2 cellular contexts compared by ENCODE assay signal in genomic region chr1:56908619-56909340, GRCh38.
A peak's percentile ranks its signal among the peaks of the same experiment; 100 is the strongest.
TF ChIP-seq lines count a peak whose summit lies in the region.

No MANE protein-coding gene starts in this region.

TF ChIP-seq in HepG2, 621 proteins besides CTCF, POLR2A, EP300 and RAD21 (continues in another document):
- peak; percentile 79 for TF ChIP-seq HNF4G (IDR thresholded peaks at IDR 0.05; ENCODE audit: borderline replicate concordance, low read depth, low read length)
- TF ChIP-seq HNF4G (CRISPR knock-in tag; IDR thresholded peaks at IDR 0.05; ENCODE audit: borderline replicate concordance, low read depth) = no peak
- TF ChIP-seq SAP130 (CRISPR knock-in tag; IDR thresholded peaks at IDR 0.05; ENCODE audit: low read depth) = peak; percentile 22; the same call in 1 of the 2 replicates
- TF ChIP-seq SRSF4 (IDR thresholded peaks at IDR 0.05; ENCODE audit: low read depth, low read length, poor library complexity, severe bottlenecking) = no peak
- TF ChIP-seq CHD4 (IDR thresholded peaks at IDR 0.05; ENCODE audit: borderline replicate concordance, low read length) = peak; percentile 22; the same call in 1 of the 2 replicates
- peak; percentile 63 for TF ChIP-seq TBL1XR1 (IDR thresholded peaks at IDR 0.05; ENCODE audit: borderline replicate concordance, low read length, partially characterized antibody)
- TF ChIP-seq BRD4 (CRISPR knock-in tag; IDR thresholded peaks at IDR 0.05) = no peak
- peak; percentile 53; the same call in 1 of the 2 replicates for TF ChIP-seq NR2F6 (IDR thresholded peaks at IDR 0.05)
- no peak for TF ChIP-seq NR2F6 (CRISPR knock-in tag; IDR thresholded peaks at IDR 0.05)
- 0 out of 2 replicates have a peak, but pooled peaks have one; percentile 36 for TF ChIP-seq ZNF878 (CRISPR knock-in tag; IDR thresholded peaks at IDR 0.05)
- TF ChIP-seq ZKSCAN5 (CRISPR knock-in tag; IDR thresholded peaks at IDR 0.05) = no peak
- peak; percentile 34; the same call in 1 of the 2 replicates for TF ChIP-seq TBX2 (CRISPR knock-in tag; IDR thresholded peaks at IDR 0.05; ENCODE audit: borderline replicate concordance)
- TF ChIP-seq PAXIP1 (CRISPR knock-in tag; conservative IDR thresholded peaks at IDR 0.05) = peak; percentile 60
- no peak for TF ChIP-seq ZNF841 (CRISPR knock-in tag; IDR thresholded peaks at IDR 0.05; ENCODE audit: borderline replicate concordance)
- TF ChIP-seq TFAP4 (IDR thresholded peaks at IDR 0.05; ENCODE audit: borderline replicate concordance, low read depth) = no peak
- 0 out of 2 replicates have a peak, but pooled peaks have one; percentile 31 for TF ChIP-seq NR2F2 (IDR thresholded peaks at IDR 0.05; ENCODE audit: borderline replicate concordance, low read depth)
- peak; percentile 32; the same call in 1 of the 2 replicates for TF ChIP-seq HOMEZ (CRISPR knock-in tag; IDR thresholded peaks at IDR 0.05; ENCODE audit: low read depth)
- TF ChIP-seq KMT2A (CRISPR knock-in tag; IDR thresholded peaks at IDR 0.05) = no peak
- TF ChIP-seq KLF11 (CRISPR knock-in tag; IDR thresholded peaks at IDR 0.05) = no peak
- no peak for TF ChIP-seq SP2 (CRISPR knock-in tag; IDR thresholded peaks at IDR 0.05)
- peak; percentile 68 for TF ChIP-seq ASH2L (IDR thresholded peaks at IDR 0.05; ENCODE audit: insufficient read length, low read depth, low read length)
- TF ChIP-seq REXO4 (CRISPR knock-in tag; IDR thresholded peaks at IDR 0.05; ENCODE audit: borderline replicate concordance) = no peak
- TF ChIP-seq ZNF281 (CRISPR knock-in tag; IDR thresholded peaks at IDR 0.05; ENCODE audit: borderline replicate concordance) = peak; percentile 62; the same call in 1 of the 2 replicates
- peak; percentile 61; the same call in 1 of the 2 replicates for TF ChIP-seq TBX3 (IDR thresholded peaks at IDR 0.05; ENCODE audit: borderline replicate concordance)

TF ChIP-seq in SK-N-SH, 30 proteins besides CTCF, POLR2A, EP300 and RAD21:
- TF ChIP-seq RFX5 (IDR thresholded peaks at IDR 0.05; ENCODE audit: low read length) = no peak
- TF ChIP-seq USF1 (IDR thresholded peaks at IDR 0.05; ENCODE audit: borderline replicate concordance, low read depth) = no peak
- TF ChIP-seq PBX3 (IDR thresholded peaks at IDR 0.05) = no peak
- TF ChIP-seq CHD2 (IDR thresholded peaks at IDR 0.05; ENCODE audit: low read length, partially characterized antibody) = no peak
- no peak for TF ChIP-seq RXRA (IDR thresholded peaks at IDR 0.05; ENCODE audit: borderline replicate concordance, low read depth)
- no peak for TF ChIP-seq USF2 (IDR thresholded peaks at IDR 0.05; ENCODE audit: borderline replicate concordance, low read depth, low read length)
- TF ChIP-seq RCOR1 (IDR thresholded peaks at IDR 0.05; ENCODE audit: low read length) = no peak
- no peak for TF ChIP-seq NFIC (IDR thresholded peaks at IDR 0.05; ENCODE audit: borderline replicate concordance)
- TF ChIP-seq ELF1 (IDR thresholded peaks at IDR 0.05) = no peak
TF ChIP-seq in SK-N-SH: peak in this region for 0.
